1 cellular context compared by ENCODE assay signal in the genomic region with DNA sequence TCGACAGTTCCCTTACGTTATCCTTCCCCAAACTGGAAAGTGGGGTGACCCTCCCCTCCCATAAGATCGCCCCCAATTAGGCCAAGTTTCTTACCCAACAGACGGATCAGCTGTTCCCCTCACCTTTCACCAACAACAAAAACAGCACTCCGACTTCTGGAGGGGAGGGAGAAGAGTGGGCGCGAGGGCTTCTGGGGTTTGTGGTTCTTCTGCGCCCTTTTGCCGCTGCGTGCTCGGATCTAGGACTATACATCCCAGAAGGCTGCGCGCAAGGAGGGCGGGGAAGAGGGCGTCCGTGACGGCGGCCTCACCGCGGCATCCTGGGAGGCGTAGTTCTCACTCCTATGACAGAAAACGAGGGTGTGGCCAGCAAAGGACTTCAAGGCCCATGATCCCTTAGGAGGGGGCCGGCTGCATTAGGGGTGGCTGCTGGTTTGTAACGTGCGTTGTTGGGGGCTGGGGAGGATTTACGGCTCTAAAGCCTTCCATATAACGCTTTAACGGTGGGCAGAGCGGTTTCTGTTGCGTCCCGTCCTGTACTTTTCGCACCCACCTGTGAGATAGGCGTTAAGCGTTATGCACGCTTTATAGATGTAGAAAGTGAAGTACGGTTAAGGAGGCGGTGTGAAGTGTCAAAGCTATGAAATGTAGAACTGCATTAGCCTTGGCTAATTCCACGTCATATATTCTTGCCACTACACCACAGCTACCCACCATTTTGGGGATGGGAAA.
TF ChIP-seq lines count a peak whose summit lies in the region.

A gene with protein sequence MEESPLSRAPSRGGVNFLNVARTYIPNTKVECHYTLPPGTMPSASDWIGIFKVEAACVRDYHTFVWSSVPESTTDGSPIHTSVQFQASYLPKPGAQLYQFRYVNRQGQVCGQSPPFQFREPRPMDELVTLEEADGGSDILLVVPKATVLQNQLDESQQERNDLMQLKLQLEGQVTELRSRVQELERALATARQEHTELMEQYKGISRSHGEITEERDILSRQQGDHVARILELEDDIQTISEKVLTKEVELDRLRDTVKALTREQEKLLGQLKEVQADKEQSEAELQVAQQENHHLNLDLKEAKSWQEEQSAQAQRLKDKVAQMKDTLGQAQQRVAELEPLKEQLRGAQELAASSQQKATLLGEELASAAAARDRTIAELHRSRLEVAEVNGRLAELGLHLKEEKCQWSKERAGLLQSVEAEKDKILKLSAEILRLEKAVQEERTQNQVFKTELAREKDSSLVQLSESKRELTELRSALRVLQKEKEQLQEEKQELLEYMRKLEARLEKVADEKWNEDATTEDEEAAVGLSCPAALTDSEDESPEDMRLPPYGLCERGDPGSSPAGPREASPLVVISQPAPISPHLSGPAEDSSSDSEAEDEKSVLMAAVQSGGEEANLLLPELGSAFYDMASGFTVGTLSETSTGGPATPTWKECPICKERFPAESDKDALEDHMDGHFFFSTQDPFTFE (minus strand): TSS at position 143 of the 732 bp plus-strand sequence. CDS start 2,210 bp downstream, outside the sequence.

TF ChIP-seq in GM12878, 131 proteins besides CTCF, POLR2A, EP300 and RAD21 (continued from another document):
- TF ChIP-seq, protein P1, sequence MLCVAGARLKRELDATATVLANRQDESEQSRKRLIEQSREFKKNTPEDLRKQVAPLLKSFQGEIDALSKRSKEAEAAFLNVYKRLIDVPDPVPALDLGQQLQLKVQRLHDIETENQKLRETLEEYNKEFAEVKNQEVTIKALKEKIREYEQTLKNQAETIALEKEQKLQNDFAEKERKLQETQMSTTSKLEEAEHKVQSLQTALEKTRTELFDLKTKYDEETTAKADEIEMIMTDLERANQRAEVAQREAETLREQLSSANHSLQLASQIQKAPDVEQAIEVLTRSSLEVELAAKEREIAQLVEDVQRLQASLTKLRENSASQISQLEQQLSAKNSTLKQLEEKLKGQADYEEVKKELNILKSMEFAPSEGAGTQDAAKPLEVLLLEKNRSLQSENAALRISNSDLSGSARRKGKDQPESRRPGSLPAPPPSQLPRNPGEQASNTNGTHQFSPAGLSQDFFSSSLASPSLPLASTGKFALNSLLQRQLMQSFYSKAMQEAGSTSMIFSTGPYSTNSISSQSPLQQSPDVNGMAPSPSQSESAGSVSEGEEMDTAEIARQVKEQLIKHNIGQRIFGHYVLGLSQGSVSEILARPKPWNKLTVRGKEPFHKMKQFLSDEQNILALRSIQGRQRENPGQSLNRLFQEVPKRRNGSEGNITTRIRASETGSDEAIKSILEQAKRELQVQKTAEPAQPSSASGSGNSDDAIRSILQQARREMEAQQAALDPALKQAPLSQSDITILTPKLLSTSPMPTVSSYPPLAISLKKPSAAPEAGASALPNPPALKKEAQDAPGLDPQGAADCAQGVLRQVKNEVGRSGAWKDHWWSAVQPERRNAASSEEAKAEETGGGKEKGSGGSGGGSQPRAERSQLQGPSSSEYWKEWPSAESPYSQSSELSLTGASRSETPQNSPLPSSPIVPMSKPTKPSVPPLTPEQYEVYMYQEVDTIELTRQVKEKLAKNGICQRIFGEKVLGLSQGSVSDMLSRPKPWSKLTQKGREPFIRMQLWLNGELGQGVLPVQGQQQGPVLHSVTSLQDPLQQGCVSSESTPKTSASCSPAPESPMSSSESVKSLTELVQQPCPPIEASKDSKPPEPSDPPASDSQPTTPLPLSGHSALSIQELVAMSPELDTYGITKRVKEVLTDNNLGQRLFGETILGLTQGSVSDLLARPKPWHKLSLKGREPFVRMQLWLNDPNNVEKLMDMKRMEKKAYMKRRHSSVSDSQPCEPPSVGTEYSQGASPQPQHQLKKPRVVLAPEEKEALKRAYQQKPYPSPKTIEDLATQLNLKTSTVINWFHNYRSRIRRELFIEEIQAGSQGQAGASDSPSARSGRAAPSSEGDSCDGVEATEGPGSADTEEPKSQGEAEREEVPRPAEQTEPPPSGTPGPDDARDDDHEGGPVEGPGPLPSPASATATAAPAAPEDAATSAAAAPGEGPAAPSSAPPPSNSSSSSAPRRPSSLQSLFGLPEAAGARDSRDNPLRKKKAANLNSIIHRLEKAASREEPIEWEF (IDR thresholded peaks at IDR 0.05; ENCODE audit: insufficient replicate concordance, low read depth, low read length): no peak
- TF ChIP-seq RFX5 (IDR thresholded peaks at IDR 0.05; ENCODE audit: low read depth, low read length) (no peak), FOXM1 (IDR thresholded peaks at IDR 0.05; ENCODE audit: low read depth, low read length) (no peak), IKZF1 (conservative IDR thresholded peaks at IDR 0.05) (peak; percentile 100), SPI1 (IDR thresholded peaks at IDR 0.05; ENCODE audit: borderline replicate concordance, insufficient read depth, low read depth, low read length) (no peak), SIX5 (IDR thresholded peaks at IDR 0.05; ENCODE audit: low read depth, low read length, severe bottlenecking) (peak; percentile 99), HDGF (IDR thresholded peaks at IDR 0.05) (peak; percentile 88; the same call in 1 of the 2 replicates), NFYA (IDR thresholded peaks at IDR 0.05; ENCODE audit: borderline replicate concordance, low read depth, low read length) (no peak), NFIC (IDR thresholded peaks at IDR 0.05; ENCODE audit: low read depth, low read length) (no peak), MTA3 (IDR thresholded peaks at IDR 0.05; ENCODE audit: borderline replicate concordance, low read length) (no peak), ASH2L (IDR thresholded peaks at IDR 0.05; ENCODE audit: borderline replicate concordance, low read depth) (no peak), NFXL1 (IDR thresholded peaks at IDR 0.05; ENCODE audit: borderline replicate concordance) (no peak), IRF4 (IDR thresholded peaks at IDR 0.05; ENCODE audit: low read depth, low read length) (no peak), MXI1 (IDR thresholded peaks at IDR 0.05; ENCODE audit: low read depth, low read length) (peak; percentile 68), EGR1 (IDR thresholded peaks at IDR 0.05; ENCODE audit: borderline replicate concordance in 1 of 2, low read depth in 2 of 2, low read length in 2 of 2) (0 out of 3 replicates have a peak, but pooled peaks of 1 of the 2 experiments have one; percentile 20), ZNF622 (IDR thresholded peaks at IDR 0.05) (no peak), LARP7 (IDR thresholded peaks at IDR 0.05) (peak; percentile 69; the same call in 1 of the 2 replicates), RAD51 (IDR thresholded peaks at IDR 0.05) (peak; percentile 70), SIN3A (IDR thresholded peaks at IDR 0.05; ENCODE audit: low read depth, low read length) (peak; percentile 98), ATF7 (IDR thresholded peaks at IDR 0.05; ENCODE audit: low read depth) (peak; percentile 98), BACH1 (IDR thresholded peaks at IDR 0.05; ENCODE audit: borderline replicate concordance) (no peak), KLF5 (IDR thresholded peaks at IDR 0.05; ENCODE audit: partially characterized antibody) (peak; percentile 97), NR2C1 (IDR thresholded peaks at IDR 0.05) (peak; percentile 93), PML (IDR thresholded peaks at IDR 0.05; ENCODE audit: low read length) (no peak), STAT1 (conservative IDR thresholded peaks at IDR 0.05) (no peak), TCF12 (IDR thresholded peaks at IDR 0.05; ENCODE audit: low read depth, low read length) (no peak), RUNX3 (IDR thresholded peaks at IDR 0.05; ENCODE audit: low read length) (peak; percentile 85)
- TF ChIP-seq, protein P2, sequence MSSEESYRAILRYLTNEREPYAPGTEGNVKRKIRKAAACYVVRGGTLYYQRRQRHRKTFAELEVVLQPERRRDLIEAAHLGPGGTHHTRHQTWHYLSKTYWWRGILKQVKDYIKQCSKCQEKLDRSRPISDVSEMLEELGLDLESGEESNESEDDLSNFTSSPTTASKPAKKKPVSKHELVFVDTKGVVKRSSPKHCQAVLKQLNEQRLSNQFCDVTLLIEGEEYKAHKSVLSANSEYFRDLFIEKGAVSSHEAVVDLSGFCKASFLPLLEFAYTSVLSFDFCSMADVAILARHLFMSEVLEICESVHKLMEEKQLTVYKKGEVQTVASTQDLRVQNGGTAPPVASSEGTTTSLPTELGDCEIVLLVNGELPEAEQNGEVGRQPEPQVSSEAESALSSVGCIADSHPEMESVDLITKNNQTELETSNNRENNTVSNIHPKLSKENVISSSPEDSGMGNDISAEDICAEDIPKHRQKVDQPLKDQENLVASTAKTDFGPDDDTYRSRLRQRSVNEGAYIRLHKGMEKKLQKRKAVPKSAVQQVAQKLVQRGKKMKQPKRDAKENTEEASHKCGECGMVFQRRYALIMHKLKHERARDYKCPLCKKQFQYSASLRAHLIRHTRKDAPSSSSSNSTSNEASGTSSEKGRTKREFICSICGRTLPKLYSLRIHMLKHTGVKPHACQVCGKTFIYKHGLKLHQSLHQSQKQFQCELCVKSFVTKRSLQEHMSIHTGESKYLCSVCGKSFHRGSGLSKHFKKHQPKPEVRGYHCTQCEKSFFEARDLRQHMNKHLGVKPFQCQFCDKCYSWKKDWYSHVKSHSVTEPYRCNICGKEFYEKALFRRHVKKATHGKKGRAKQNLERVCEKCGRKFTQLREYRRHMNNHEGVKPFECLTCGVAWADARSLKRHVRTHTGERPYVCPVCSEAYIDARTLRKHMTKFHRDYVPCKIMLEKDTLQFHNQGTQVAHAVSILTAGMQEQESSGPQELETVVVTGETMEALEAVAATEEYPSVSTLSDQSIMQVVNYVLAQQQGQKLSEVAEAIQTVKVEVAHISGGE (CRISPR knock-in tag; IDR thresholded peaks at IDR 0.05): no peak
- TF ChIP-seq, protein P3, sequence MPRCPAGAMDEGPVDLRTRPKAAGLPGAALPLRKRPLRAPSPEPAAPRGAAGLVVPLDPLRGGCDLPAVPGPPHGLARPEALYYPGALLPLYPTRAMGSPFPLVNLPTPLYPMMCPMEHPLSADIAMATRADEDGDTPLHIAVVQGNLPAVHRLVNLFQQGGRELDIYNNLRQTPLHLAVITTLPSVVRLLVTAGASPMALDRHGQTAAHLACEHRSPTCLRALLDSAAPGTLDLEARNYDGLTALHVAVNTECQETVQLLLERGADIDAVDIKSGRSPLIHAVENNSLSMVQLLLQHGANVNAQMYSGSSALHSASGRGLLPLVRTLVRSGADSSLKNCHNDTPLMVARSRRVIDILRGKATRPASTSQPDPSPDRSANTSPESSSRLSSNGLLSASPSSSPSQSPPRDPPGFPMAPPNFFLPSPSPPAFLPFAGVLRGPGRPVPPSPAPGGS (IDR thresholded peaks at IDR 0.05; ENCODE audit: borderline replicate concordance, insufficient read depth, low read depth, low read length, poor library complexity, severe bottlenecking): no peak
- TF ChIP-seq, protein P4, sequence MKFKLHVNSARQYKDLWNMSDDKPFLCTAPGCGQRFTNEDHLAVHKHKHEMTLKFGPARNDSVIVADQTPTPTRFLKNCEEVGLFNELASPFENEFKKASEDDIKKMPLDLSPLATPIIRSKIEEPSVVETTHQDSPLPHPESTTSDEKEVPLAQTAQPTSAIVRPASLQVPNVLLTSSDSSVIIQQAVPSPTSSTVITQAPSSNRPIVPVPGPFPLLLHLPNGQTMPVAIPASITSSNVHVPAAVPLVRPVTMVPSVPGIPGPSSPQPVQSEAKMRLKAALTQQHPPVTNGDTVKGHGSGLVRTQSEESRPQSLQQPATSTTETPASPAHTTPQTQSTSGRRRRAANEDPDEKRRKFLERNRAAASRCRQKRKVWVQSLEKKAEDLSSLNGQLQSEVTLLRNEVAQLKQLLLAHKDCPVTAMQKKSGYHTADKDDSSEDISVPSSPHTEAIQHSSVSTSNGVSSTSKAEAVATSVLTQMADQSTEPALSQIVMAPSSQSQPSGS (IDR thresholded peaks at IDR 0.05; ENCODE audit: low read length): no peak
- TF ChIP-seq, protein P5, sequence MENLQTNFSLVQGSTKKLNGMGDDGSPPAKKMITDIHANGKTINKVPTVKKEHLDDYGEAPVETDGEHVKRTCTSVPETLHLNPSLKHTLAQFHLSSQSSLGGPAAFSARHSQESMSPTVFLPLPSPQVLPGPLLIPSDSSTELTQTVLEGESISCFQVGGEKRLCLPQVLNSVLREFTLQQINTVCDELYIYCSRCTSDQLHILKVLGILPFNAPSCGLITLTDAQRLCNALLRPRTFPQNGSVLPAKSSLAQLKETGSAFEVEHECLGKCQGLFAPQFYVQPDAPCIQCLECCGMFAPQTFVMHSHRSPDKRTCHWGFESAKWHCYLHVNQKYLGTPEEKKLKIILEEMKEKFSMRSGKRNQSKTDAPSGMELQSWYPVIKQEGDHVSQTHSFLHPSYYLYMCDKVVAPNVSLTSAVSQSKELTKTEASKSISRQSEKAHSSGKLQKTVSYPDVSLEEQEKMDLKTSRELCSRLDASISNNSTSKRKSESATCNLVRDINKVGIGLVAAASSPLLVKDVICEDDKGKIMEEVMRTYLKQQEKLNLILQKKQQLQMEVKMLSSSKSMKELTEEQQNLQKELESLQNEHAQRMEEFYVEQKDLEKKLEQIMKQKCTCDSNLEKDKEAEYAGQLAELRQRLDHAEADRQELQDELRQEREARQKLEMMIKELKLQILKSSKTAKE (IDR thresholded peaks at IDR 0.05; ENCODE audit: low read depth, poor library complexity, severe bottlenecking): peak; percentile 67
- TF ChIP-seq, protein P6, sequence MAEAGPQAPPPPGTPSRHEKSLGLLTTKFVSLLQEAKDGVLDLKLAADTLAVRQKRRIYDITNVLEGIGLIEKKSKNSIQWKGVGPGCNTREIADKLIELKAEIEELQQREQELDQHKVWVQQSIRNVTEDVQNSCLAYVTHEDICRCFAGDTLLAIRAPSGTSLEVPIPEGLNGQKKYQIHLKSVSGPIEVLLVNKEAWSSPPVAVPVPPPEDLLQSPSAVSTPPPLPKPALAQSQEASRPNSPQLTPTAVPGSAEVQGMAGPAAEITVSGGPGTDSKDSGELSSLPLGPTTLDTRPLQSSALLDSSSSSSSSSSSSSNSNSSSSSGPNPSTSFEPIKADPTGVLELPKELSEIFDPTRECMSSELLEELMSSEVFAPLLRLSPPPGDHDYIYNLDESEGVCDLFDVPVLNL (IDR thresholded peaks at IDR 0.05; ENCODE audit: low read depth, low read length): peak; percentile 35; the same call in 1 of the 2 replicates
- TF ChIP-seq, protein P7, sequence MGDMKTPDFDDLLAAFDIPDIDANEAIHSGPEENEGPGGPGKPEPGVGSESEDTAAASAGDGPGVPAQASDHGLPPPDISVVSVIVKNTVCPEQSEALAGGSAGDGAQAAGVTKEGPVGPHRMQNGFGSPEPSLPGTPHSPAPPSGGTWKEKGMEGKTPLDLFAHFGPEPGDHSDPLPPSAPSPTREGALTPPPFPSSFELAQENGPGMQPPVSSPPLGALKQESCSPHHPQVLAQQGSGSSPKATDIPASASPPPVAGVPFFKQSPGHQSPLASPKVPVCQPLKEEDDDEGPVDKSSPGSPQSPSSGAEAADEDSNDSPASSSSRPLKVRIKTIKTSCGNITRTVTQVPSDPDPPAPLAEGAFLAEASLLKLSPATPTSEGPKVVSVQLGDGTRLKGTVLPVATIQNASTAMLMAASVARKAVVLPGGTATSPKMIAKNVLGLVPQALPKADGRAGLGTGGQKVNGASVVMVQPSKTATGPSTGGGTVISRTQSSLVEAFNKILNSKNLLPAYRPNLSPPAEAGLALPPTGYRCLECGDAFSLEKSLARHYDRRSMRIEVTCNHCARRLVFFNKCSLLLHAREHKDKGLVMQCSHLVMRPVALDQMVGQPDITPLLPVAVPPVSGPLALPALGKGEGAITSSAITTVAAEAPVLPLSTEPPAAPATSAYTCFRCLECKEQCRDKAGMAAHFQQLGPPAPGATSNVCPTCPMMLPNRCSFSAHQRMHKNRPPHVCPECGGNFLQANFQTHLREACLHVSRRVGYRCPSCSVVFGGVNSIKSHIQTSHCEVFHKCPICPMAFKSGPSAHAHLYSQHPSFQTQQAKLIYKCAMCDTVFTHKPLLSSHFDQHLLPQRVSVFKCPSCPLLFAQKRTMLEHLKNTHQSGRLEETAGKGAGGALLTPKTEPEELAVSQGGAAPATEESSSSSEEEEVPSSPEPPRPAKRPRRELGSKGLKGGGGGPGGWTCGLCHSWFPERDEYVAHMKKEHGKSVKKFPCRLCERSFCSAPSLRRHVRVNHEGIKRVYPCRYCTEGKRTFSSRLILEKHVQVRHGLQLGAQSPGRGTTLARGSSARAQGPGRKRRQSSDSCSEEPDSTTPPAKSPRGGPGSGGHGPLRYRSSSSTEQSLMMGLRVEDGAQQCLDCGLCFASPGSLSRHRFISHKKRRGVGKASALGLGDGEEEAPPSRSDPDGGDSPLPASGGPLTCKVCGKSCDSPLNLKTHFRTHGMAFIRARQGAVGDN (IDR thresholded peaks at IDR 0.05): peak; percentile 56
